8 cellular contexts compared by ENCODE assay signal in genomic region chr12:109888179-109889020, GRCh38. TPM values are rescaled to one million over a fixed set of nuclear protein-coding genes. Genes with fewer than 3 reads are reported as not detected.
A peak's percentile ranks its signal among the peaks of the same experiment; 100 is the strongest.
DNase-seq lines count a peak whose midpoint lies in the region; ATAC-seq and TF ChIP-seq lines count a peak whose summit lies in the region.

No MANE protein-coding gene starts in this region.

- H3K27ac Mint-ChIP-seq in activated CD4-positive, alpha-beta memory T cell treated with anti-CD3 and anti-CD28 coated beads, Interleukin-2, amount 10 ng/mL, durations not matched to agents 7 days and 5 days, result peak overlapping the region; percentile 99

- no TSS peak for BruUV-seq in A673 (replicated peaks; lab: Mats Ljungman, UMichigan)

- H3K27me3 Mint-ChIP-seq in activated CD4-positive, alpha-beta memory T cell treated with anti-CD3 and anti-CD28 coated beads, Interleukin-2, amount 10 ng/mL, durations not matched to agents 7 days and 5 days, result peaks cover 3% of the 10 kb centered on the region

- H3K27me3 ChIP-seq in HL-60 (ENCODE audit: insufficient read depth, poor library complexity, severe bottlenecking) (no peaks in the 10 kb centered on the region), tibial nerve (peaks cover 0 to 5% of the 10 kb centered on the region in 2 donors), A673 (replicated peaks; ENCODE audit: insufficient read depth, low read depth, low read length, poor library complexity) (peaks cover 4% of the 10 kb centered on the region)

- peak overlapping the region; percentile 55 for H3K4me3 Mint-ChIP-seq in activated CD4-positive, alpha-beta memory T cell treated with anti-CD3 and anti-CD28 coated beads, Interleukin-2, amount 10 ng/mL, durations not matched to agents 7 days and 5 days

- H3K9me3 ChIP-seq in tibial nerve (no peaks in the 10 kb centered on the region), A673 (ENCODE audit: low read depth, low read length, poor library complexity, severe bottlenecking) (no peaks in the 10 kb centered on the region)

- H3K27ac ChIP-seq in HL-60 (replicated peaks) (peak overlapping the region; percentile 80), tibial nerve (peak overlapping the region in 3 of 4 donors; percentile 9 to 16 (median 12)), A673 (ENCODE audit: low read depth, low read length, poor library complexity, severe bottlenecking) (no peak overlapping the region)

- H3K36me3 ChIP-seq in tibial nerve (no peaks in the 10 kb centered on the region), A673 (ENCODE audit: insufficient read depth, low read length, poor library complexity, severe bottlenecking) (no peaks in the 10 kb centered on the region)

- POLR2A ChIA-PET in activated CD4-positive, alpha-beta memory T cell treated with anti-CD3 and anti-CD28 coated beads, Interleukin-2, amount 10 ng/mL, durations not matched to agents 7 days and 5 days (lab: Charles Lee), result interaction anchor here (0.9 to 3.0 kb wide), 11 partner anchors 7 to 186 kb away, joined by 3 to 65 read pairs (median 5); partner anchors contain the start of genes ANKRD13A, GLTP and TCHP
- POLR2A ChIA-PET in A673 (lab: Charles Lee; ENCODE audit: low non-redundant PET), result no interaction called here

- H3K4me1 Mint-ChIP-seq in activated CD4-positive, alpha-beta memory T cell treated with anti-CD3 and anti-CD28 coated beads, Interleukin-2, amount 10 ng/mL, durations not matched to agents 7 days and 5 days, result peaks cover 50% of the 10 kb centered on the region

- TF ChIP-seq POLR2A in tibial nerve (IDR thresholded peaks at IDR 0.05), result no peak

- TF ChIP-seq CTCF in HL-60 (IDR thresholded peaks at IDR 0.05; ENCODE audit: insufficient read depth, low read length), result no peak
- no peak for TF ChIP-seq CTCF in tibial nerve (IDR thresholded peaks at IDR 0.05)
- TF ChIP-seq CTCF in A673 (conservative IDR thresholded peaks at IDR 0.05; ENCODE audit: low read depth, low read length), result no peak

- H3K4me3 ChIP-seq in HL-60 (replicated peaks; ENCODE audit: insufficient read depth, low read length) (no peak overlapping the region; the same call in 1 of the 2 replicates), tibial nerve (no peak overlapping the region), A673 (ENCODE audit: low read depth, low read length, poor library complexity, severe bottlenecking) (no peak overlapping the region)

- no peaks in the 10 kb centered on the region for H3K36me3 Mint-ChIP-seq in activated CD4-positive, alpha-beta memory T cell treated with anti-CD3 and anti-CD28 coated beads, Interleukin-2, amount 10 ng/mL, durations not matched to agents 7 days and 5 days (ENCODE audit: low read depth)

- TF ChIP-seq EP300 in tibial nerve (IDR thresholded peaks at IDR 0.05), result peak in 1 of 2 donors; percentile 11

- DNase-seq in AG08395 (ENCODE audit: low spot score) (peak; percentile 91), HL-60 (ENCODE audit: low read depth in 1 of 2, low spot score in 1 of 2) (peak; percentile 79 to 80), left cardiac atrium (no peak), tibial nerve (ENCODE audit: low spot score in 2 of 2) (peak in 1 of 2 donors; percentile 25), A673 (ENCODE audit: low spot score) (no peak)
- peak; percentile 46 for DNase-seq in activated CD4-positive, alpha-beta memory T cell treated with anti-CD3 and anti-CD28 coated beads, Interleukin-2, amount 10 ng/mL, durations not matched to agents 7 days and 5 days

- CTCF ChIA-PET in activated CD4-positive, alpha-beta memory T cell treated with anti-CD3 and anti-CD28 coated beads, Interleukin-2, amount 10 ng/mL, durations not matched to agents 7 days and 5 days (lab: Charles Lee), result interaction anchor here (0.6 to 2.0 kb wide), 9 partner anchors 12 to 543 kb away, joined by 3 to 14 read pairs (median 3); partner anchors contain the start of gene TCHP
- CTCF ChIA-PET in A673 (lab: Charles Lee), result interaction anchor here (0.7 kb wide), 2 partner anchors 148 to 562 kb away, joined by 3 to 5 read pairs; partner anchors contain the start of gene ARPC3

- no peaks in the 10 kb centered on the region for H3K9me3 Mint-ChIP-seq in activated CD4-positive, alpha-beta memory T cell treated with anti-CD3 and anti-CD28 coated beads, Interleukin-2, amount 10 ng/mL, durations not matched to agents 7 days and 5 days

- ATAC-seq in left cardiac atrium (peak; percentile 55 to 90), HG02642 (IDR thresholded peaks at IDR 0.05; ENCODE audit: poor library complexity, unreplicated experiment) (no peak), GM21529 (IDR thresholded peaks at IDR 0.05; ENCODE audit: unreplicated experiment) (no peak)

- intact Hi-C loops in left cardiac atrium (cut with DNase I), result no loop called here
- intact Hi-C loops in A673 (cut with micrococcal nuclease; ENCODE audit: unreplicated experiment), result no loop called here

- WGBS in tibial nerve, 2 donors, result 64 to 71% methylated on average over 12 of the region's 12 CpGs

- H3K4me1 ChIP-seq in tibial nerve (peaks cover 0 to 8% (median 0%) of the 10 kb centered on the region in 4 donors), A673 (ENCODE audit: insufficient read depth, low read length, poor library complexity, severe bottlenecking) (peaks cover 7% of the 10 kb centered on the region)

RNA-seq across cellular contexts. Expression of gene GLTP, which starts 8.1 kb away (rescaled TPM):
- total RNA-seq in activated CD4-positive, alpha-beta memory T cell treated with anti-CD3 and anti-CD28 coated beads, Interleukin-2, amount 10 ng/mL, durations not matched to agents 7 days and 5 days, result 10 to 100 TPM; 22.2 to 23.8 TPM
- total RNA-seq in left cardiac atrium (10 to 100 TPM; 22.7 to 28.5 TPM), tibial nerve (10 to 100 TPM; 42.0 to 71.7 (median 49.7) TPM), A673 (2021) (20.2 and 20.7 TPM in 2 replicates)

RNA-seq across cellular contexts. Expression of gene TCHP, which starts 11.7 kb away (rescaled TPM):
- total RNA-seq in activated CD4-positive, alpha-beta memory T cell treated with anti-CD3 and anti-CD28 coated beads, Interleukin-2, amount 10 ng/mL, durations not matched to agents 7 days and 5 days, result 10 to 100 TPM; 35.0 to 35.3 TPM
- 10 to 100 TPM; 10.9 to 11.5 TPM for total RNA-seq in left cardiac atrium
- 10 to 100 TPM; 11.4 to 39.6 (median 21.1) TPM for total RNA-seq in tibial nerve
- total RNA-seq in A673 (2021), result 33.4 and 40.4 TPM in 2 replicates

RNA-seq across cellular contexts. Expression of gene TRPV4, which starts 55.2 kb away (rescaled TPM):
- not detected for total RNA-seq in activated CD4-positive, alpha-beta memory T cell treated with anti-CD3 and anti-CD28 coated beads, Interleukin-2, amount 10 ng/mL, durations not matched to agents 7 days and 5 days
- total RNA-seq in left cardiac atrium (1 to 10 TPM; 1.0 to 1.2 TPM), tibial nerve (1 to 10 TPM in 2 of 4 donors, under 1 TPM in 2; 0.42 to 3.0 (median 1.4) TPM), A673 (2021) (0.11 and 0.33 TPM in 2 replicates)

Comparison
In these comparisons a context has a peak if more than half of its experiments do, and no peak if none do; other contexts are left out.
1. DNase-seq: peak in AG08395 (single experiment), HL-60 (2 of 2) and activated CD4-positive, alpha-beta memory T cell treated with anti-CD3 and anti-CD28 coated beads, Interleukin-2, amount 10 ng/mL, durations not matched to agents 7 days and 5 days (single experiment); none in left cardiac atrium (single experiment) and A673 (single experiment).
2. ATAC-seq: peak in left cardiac atrium (2 of 2); none in HG02642 (single experiment) and GM21529 (single experiment).